Comparison of ENCODE assay signal across 21 cellular contexts in the genomic region with DNA sequence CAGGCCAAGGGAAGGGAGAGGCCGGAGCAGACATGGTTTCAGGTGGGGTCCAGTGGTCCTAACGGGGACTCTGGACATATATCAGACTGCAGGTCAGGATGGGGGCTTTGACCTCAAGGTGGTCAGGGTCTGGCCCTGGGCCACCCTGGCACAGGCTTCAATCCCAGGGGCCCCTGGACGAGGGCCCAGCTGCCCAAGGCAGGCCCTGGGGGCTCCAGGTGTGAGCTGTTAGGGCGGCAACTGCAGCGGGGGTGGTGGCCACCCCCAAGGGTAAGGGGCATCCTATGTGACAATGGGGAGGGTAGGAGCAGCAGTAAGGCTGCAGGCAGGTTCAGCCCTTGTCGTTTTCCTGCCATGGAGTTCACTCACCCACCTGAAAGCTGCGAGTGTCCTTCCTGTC. TPM values are rescaled to one million over a fixed set of nuclear protein-coding genes. Genes with fewer than 3 reads are reported as not detected.
DNase-seq lines count a peak whose midpoint lies in the region; ATAC-seq, FAIRE-seq and TF ChIP-seq lines count a peak whose summit lies in the region.
"Had no signal": no experiment of that assay in that cellular context is flagged by ENCODE, and none has a peak within 500 bp of the region (broad histone marks: within the 10 kb centered on the region; RNA-seq: fewer than 3 reads in every experiment).

No MANE protein-coding gene starts in this region.

- H3K36me3 ChIP-seq in left ventricle myocardium inferior (no peaks in the 10 kb centered on the region), H7 (replicated peaks; ENCODE audit: control insufficient read depth, insufficient read depth, low read length) (no peaks in the 10 kb centered on the region), kidney (ENCODE audit: control insufficient read depth in 1 of 2, insufficient read depth in 2 of 2, low read length in 2 of 2) (no peaks in the 10 kb centered on the region)
- H3K36me3 ChIP-seq: BLaER1 had no signal

- intact Hi-C loops in Right ventricle myocardium superior (cut with DNase I) = no loop called here
- intact Hi-C loops in left ventricle myocardium inferior (cut with micrococcal nuclease) = no loop called here
- intact Hi-C loops in kidney (cut with DNase I) = no loop called here

- TF ChIP-seq CTCF in left ventricle myocardium inferior (IDR thresholded peaks at IDR 0.05; ENCODE audit: borderline replicate concordance) (no peak), kidney (IDR thresholded peaks at IDR 0.05; ENCODE audit: borderline replicate concordance, extremely low read depth, insufficient read depth) (no peak)

- ATAC-seq in Right ventricle myocardium superior (ENCODE audit: poor library complexity) (no peak), GM21367 (IDR thresholded peaks at IDR 0.05; ENCODE audit: unreplicated experiment) (no peak), HG03139 (IDR thresholded peaks at IDR 0.05; ENCODE audit: unreplicated experiment) (no peak)
- ATAC-seq: CD8-positive, alpha-beta T cell; GM23338 had no signal

- H3K9me3 ChIP-seq in left ventricle myocardium inferior (replicated peaks) (no peaks in the 10 kb centered on the region), kidney (ENCODE audit: control insufficient read depth in 1 of 2, low read length in 2 of 2) (no peaks in the 10 kb centered on the region)
- H3K9me3 ChIP-seq: BLaER1, Caco-2 had no signal

- H3K9ac ChIP-seq in kidney (ENCODE audit: low read length in 2 of 2) = no peak overlapping the region
- H3K9ac ChIP-seq: BLaER1 had no signal

- H3K4me3 ChIP-seq in left ventricle myocardium inferior (no peak overlapping the region), H7 (ENCODE audit: insufficient read depth, low read depth, low read length) (no peak overlapping the region), kidney (ENCODE audit: low read length in 2 of 2) (no peak overlapping the region)
- H3K4me3 ChIP-seq: BLaER1, GM23338 had no signal

- H3K27ac ChIP-seq in left ventricle myocardium inferior (replicated peaks) (no peak overlapping the region), kidney (ENCODE audit: low read depth in 2 of 2, low read length in 2 of 2) (no peak overlapping the region)
- H3K27ac ChIP-seq: 22Rv1, BLaER1, C4-2B had no signal

- H3K27me3 ChIP-seq in left ventricle myocardium inferior (ENCODE audit: low read depth) (peaks cover 86% of the 10 kb centered on the region), H7 (ENCODE audit: control insufficient read depth, insufficient read depth, low read length) (peaks cover 19% of the 10 kb centered on the region)

- H3K4me1 ChIP-seq in left ventricle myocardium inferior (peaks cover 14% of the 10 kb centered on the region), kidney (ENCODE audit: control insufficient read depth in 1 of 2, insufficient read depth in 1 of 2, low read depth in 1 of 2, low read length in 2 of 2) (peaks cover 8 to 9% of the 10 kb centered on the region in 2 donors)
- H3K4me1 ChIP-seq: Caco-2 had no signal

- peak; percentile 20 for DNase-seq in Right ventricle myocardium superior
- DNase-seq in left ventricle myocardium inferior = no peak
- peak; percentile 55 for DNase-seq in H7
- peak; percentile 40 for DNase-seq in kidney
- DNase-seq: Caco-2; CD4-positive, CD25-positive, alpha-beta regulatory T cell; CD8-positive, alpha-beta T cell; DMS153; DND-41; HCEC 1CT had no signal

- FAIRE-seq in kidney (lab: Jason Lieb, UNC) = no peak
- FAIRE-seq: A204.1, G401.6, GM12892, H54 had no signal

RNA-seq across cellular contexts. Expression of a gene that starts 45.4 kb away (rescaled TPM):
- 30.4 TPM for total RNA-seq in Right ventricle myocardium superior
- total RNA-seq in left ventricle myocardium inferior = 34.2 TPM
- 171 and 173 TPM in 2 replicates for total RNA-seq in H7 (2014; rRNA removed; shearing (Covaris generic))
- 96.6 TPM for total RNA-seq in kidney
- 135 TPM for polyA plus RNA-seq in kidney (ENCODE audit: insufficient read depth, low read depth, low replicate concordance)

RNA-seq across cellular contexts. Expression of a gene that starts 54.9 kb away (rescaled TPM):
- total RNA-seq in Right ventricle myocardium superior = not detected
- not detected for total RNA-seq in left ventricle myocardium inferior
- total RNA-seq in H7 (2014; rRNA removed; shearing (Covaris generic)) = 0.07 TPM in 2 replicates
- 0.54 TPM for total RNA-seq in kidney
- 0.09 TPM for polyA plus RNA-seq in kidney (ENCODE audit: insufficient read depth, low read depth, low replicate concordance)
- total RNA-seq: Caco-2; CD4-positive, CD25-positive, alpha-beta regulatory T cell; CD8-positive, alpha-beta T cell had no signal
- polyA plus RNA-seq: AG04450 had no signal
